ENCODE assay signal across 11 cellular contexts in genomic region chr4:173074501-173074946, GRCh38.
DNase-seq lines count a peak whose midpoint lies in the region; ATAC-seq and TF ChIP-seq lines count a peak whose summit lies in the region.
"Had no signal": no experiment of that assay in that cellular context is flagged by ENCODE, and none has a peak within 500 bp of the region (broad histone marks: within the 10 kb centered on the region; RNA-seq: fewer than 3 reads in every experiment).

No MANE protein-coding gene starts in this region.

- no peaks in the 10 kb centered on the region for H3K9me2 ChIP-seq in neural cell (ENCODE audit: insufficient read depth, low read length)

- ATAC-seq in HG02798 (IDR thresholded peaks at IDR 0.05; ENCODE audit: poor library complexity, unreplicated experiment): no peak

- no peak overlapping the region for H3K4me3 ChIP-seq in neural cell (ENCODE audit: low read length)
- H3K4me3 ChIP-seq: uterus had no signal

- H3K9ac ChIP-seq in neural cell (ENCODE audit: low read length): peak overlapping the region; percentile 16

- H3K36me3 ChIP-seq in neural cell (ENCODE audit: insufficient read depth, low read length): no peaks in the 10 kb centered on the region
- H3K36me3 ChIP-seq: neutrophil, uterus had no signal

- peak overlapping the region; percentile 47 for H3K27ac ChIP-seq in neural cell (ENCODE audit: low read length)
- H3K27ac ChIP-seq: neutrophil, uterus had no signal

- no peak for TF ChIP-seq CTCF in neural cell (IDR thresholded peaks at IDR 0.05; ENCODE audit: poor library complexity, severe bottlenecking)

- no peak for TF ChIP-seq RAD21 in neural cell (conservative IDR thresholded peaks at IDR 0.05)

- H3K79me2 ChIP-seq in neural cell (replicated peaks; ENCODE audit: insufficient read depth, low read length): no peaks in the 10 kb centered on the region

- no peaks in the 10 kb centered on the region for H3K9me3 ChIP-seq in neural cell (ENCODE audit: low read length)
- H3K9me3 ChIP-seq: neutrophil, uterus had no signal

- no peaks in the 10 kb centered on the region for H4K20me1 ChIP-seq in neural cell (ENCODE audit: insufficient read depth)

- H3K27me3 ChIP-seq in neural cell (ENCODE audit: insufficient read depth, low read depth, low read length): no peaks in the 10 kb centered on the region
- H3K27me3 ChIP-seq: neutrophil, uterus had no signal

- peak; percentile 27 for DNase-seq in GM04504 (ENCODE audit: low read depth)
- DNase-seq in NCI-H1930 (lab: John Stamatoyannopoulos, UW): peak; percentile 16 to 29
- peak; percentile 98 for DNase-seq in cerebellar cortex (ENCODE audit: low spot score)
- no peak for DNase-seq in stimulated activated CD4-positive, alpha-beta T cell treated with anti-CD3 and anti-CD28 coated beads, Interleukin-4, amount 100 ng/mL, for 4 hours
- no peak for DNase-seq in activated CD8-positive, alpha-beta memory T cell treated with anti-CD3 and anti-CD28 coated beads, Interleukin-2, amount 50 U/mL, for 48 hours
- no peak for DNase-seq in COLO829 (ENCODE audit: low spot score)
- DNase-seq: NCI-H774 had no signal

- no peak overlapping the region for H2AFZ ChIP-seq in neural cell (ENCODE audit: low read depth, low read length)

- peak overlapping the region; percentile 19 for H3K4me2 ChIP-seq in neural cell (ENCODE audit: low read length)

- no peaks in the 10 kb centered on the region for H3F3A ChIP-seq in neural cell (ENCODE audit: insufficient read depth, low read length, poor library complexity, severe bottlenecking)

- TF ChIP-seq EP300 in neural cell (conservative IDR thresholded peaks at IDR 0.05; ENCODE audit: poor library complexity, severe bottlenecking): no peak

TF ChIP-seq in neural cell, 6 proteins besides CTCF, POLR2A, EP300 and RAD21:
- TF ChIP-seq MXI1 (conservative IDR thresholded peaks at IDR 0.05; ENCODE audit: poor library complexity, severe bottlenecking) (peak; percentile 70), POLR2AphosphoS5 (IDR thresholded peaks at IDR 0.05) (no peak)

Comparison
In these comparisons a context has a peak if more than half of its experiments do, and no peak if none do; other contexts are left out.
1. DNase-seq: peak in GM04504 (single experiment), NCI-H1930 (2 of 2) and cerebellar cortex (single experiment); none in stimulated activated CD4-positive, alpha-beta T cell treated with anti-CD3 and anti-CD28 coated beads, Interleukin-4, amount 100 ng/mL, for 4 hours (0 of 2), activated CD8-positive, alpha-beta memory T cell treated with anti-CD3 and anti-CD28 coated beads, Interleukin-2, amount 50 U/mL, for 48 hours (single experiment) and COLO829 (single experiment).